Comparison of ENCODE assay signal across 8 cellular contexts in the genomic region with DNA sequence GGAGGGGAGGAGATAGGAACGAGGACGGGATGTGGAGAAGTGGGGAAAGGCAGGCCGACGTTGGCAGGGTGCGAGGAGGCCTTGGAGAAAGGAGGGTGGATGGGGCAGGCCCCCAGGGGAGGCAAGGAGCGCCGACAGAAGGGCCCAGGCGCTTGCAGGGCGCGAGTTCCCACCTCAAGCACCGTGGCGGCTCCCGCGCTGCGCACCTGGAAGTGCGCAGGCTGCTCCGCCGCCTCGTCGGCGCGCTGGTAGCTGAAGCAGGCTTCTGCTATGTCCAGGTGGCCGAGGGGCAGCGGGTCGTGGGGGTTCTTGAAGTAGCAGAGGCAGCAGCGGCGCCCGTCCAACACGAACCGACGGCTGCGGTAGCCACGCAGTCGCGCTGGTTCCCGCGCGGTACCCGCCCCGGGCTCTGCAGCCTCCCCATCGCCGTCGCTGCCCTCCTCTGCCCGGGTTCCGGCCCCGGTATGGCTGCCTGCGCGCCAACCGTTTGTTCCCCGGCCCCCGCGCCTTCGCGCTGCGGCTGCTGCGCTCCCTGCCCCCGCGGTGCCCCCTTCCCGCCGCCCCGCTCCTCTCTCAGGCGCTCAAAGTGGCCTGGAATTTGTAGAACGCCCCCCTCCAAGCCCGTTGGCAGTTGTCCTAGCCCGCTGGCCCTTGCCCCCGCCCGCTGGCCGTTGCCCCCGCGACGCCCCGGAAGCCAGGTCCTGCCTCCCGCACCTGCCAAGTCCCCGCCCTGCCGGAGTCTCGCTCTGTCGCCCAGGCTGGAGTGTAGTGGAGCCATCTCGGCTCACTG. TPM values are rescaled to one million over a fixed set of nuclear protein-coding genes. Genes with fewer than 3 reads are reported as not detected.
DNase-seq lines count a peak whose midpoint lies in the region; ATAC-seq and TF ChIP-seq lines count a peak whose summit lies in the region.

No MANE protein-coding gene starts in this region.

- H2AK5ac ChIP-seq in mesendoderm (ENCODE audit: low read length), result no peak overlapping the region

- no peaks in the 10 kb centered on the region for H3K9me3 ChIP-seq in A673 (ENCODE audit: low read depth, low read length, poor library complexity, severe bottlenecking)

- no TSS peak for BruUV-seq in A673 (replicated peaks; lab: Mats Ljungman, UMichigan)

- POLR2A ChIA-PET in A673 (lab: Charles Lee; ENCODE audit: low non-redundant PET), result no interaction called here

- H2BK5ac ChIP-seq in mesendoderm (ENCODE audit: low read length), result no peak overlapping the region

- H3K4me3 ChIP-seq in A673 (ENCODE audit: low read depth, low read length, poor library complexity, severe bottlenecking) (peak overlapping the region; percentile 86), mesendoderm (ENCODE audit: low read length) (peak overlapping the region; percentile 57)

- intact Hi-C loops in A673 (cut with micrococcal nuclease; ENCODE audit: unreplicated experiment), result loop anchor here (5.0 to 10.0 kb wide), 2 partner anchors 72 to 145 kb away; no protein-coding TSS in a partner anchor
- intact Hi-C loops in activated CD4-positive, alpha-beta T cell treated with anti-CD3 and anti-CD28 coated beads, Interleukin-2, amount 10 ng/mL, durations not matched to agents 24 days and 14 days (cut with micrococcal nuclease), result loop anchor here (1.0 to 10.0 kb wide), 6 partner anchors 14 to 1555 kb away; partner anchors contain the start of genes APAF1, BLTP3B, DEPDC4 and IKBIP

- peak; percentile 16 for TF ChIP-seq POLR2A in GM18526 (IDR thresholded peaks at IDR 0.05; ENCODE audit: extremely low read depth, insufficient read length)

- no peaks in the 10 kb centered on the region for H3K9me3 Mint-ChIP-seq in activated CD4-positive, alpha-beta T cell treated with anti-CD3 and anti-CD28 coated beads, Interleukin-2, amount 10 ng/mL, durations not matched to agents 24 days and 14 days

- no peak overlapping the region for H4K5ac ChIP-seq in mesendoderm (ENCODE audit: low read length)

- CTCF ChIA-PET in A673 (lab: Charles Lee), result no interaction called here

- peak; percentile 84 for ATAC-seq in HG03045 (IDR thresholded peaks at IDR 0.05; ENCODE audit: unreplicated experiment)

- H3K9ac ChIP-seq in mesendoderm (ENCODE audit: low read length), result peak overlapping the region; percentile 79

- no peaks in the 10 kb centered on the region for H3K36me3 ChIP-seq in A673 (ENCODE audit: insufficient read depth, low read length, poor library complexity, severe bottlenecking)
- H3K36me3 ChIP-seq in mesendoderm (ENCODE audit: control insufficient read depth, insufficient read depth, low read length), result no peaks in the 10 kb centered on the region

- DNase-seq in A673 (ENCODE audit: low spot score), result peak; percentile 12
- peak; percentile 16 for DNase-seq in NCI-H2107 (lab: John Stamatoyannopoulos, UW)
- peak; percentile 95 for DNase-seq in activated CD4-positive, alpha-beta T cell treated with anti-CD3 and anti-CD28 coated beads, Interleukin-2, amount 10 ng/mL, durations not matched to agents 24 days and 14 days
- peak; percentile 89 for DNase-seq in ecto neural progenitor cell (ENCODE audit: low spot score)
- DNase-seq in mesendoderm, result peak; percentile 79
- peak; percentile 48 to 51 for DNase-seq in stimulated activated CD8-positive, alpha-beta memory T cell treated with anti-CD3 and anti-CD28 coated beads, Interleukin-15, amount 100 ng/mL, for 4 hours (ENCODE audit: low read depth in 2 of 2)

- peak overlapping the region; percentile 45 for H3K23ac ChIP-seq in mesendoderm (ENCODE audit: low read length)

- H2BK120ac ChIP-seq in mesendoderm (ENCODE audit: low read depth, low read length), result no peak overlapping the region

- H3K79me2 ChIP-seq in mesendoderm (ENCODE audit: control insufficient read depth, insufficient read depth, low read length), result peaks cover 5% of the 10 kb centered on the region

- no peak overlapping the region for H4K8ac ChIP-seq in mesendoderm (ENCODE audit: low read depth, low read length)

- H3K4me1 Mint-ChIP-seq in activated CD4-positive, alpha-beta T cell treated with anti-CD3 and anti-CD28 coated beads, Interleukin-2, amount 10 ng/mL, durations not matched to agents 24 days and 14 days, result peaks cover 26% of the 10 kb centered on the region

- no peak overlapping the region for H3K27ac ChIP-seq in A673 (ENCODE audit: low read depth, low read length, poor library complexity, severe bottlenecking)
- no peak overlapping the region for H3K27ac ChIP-seq in mesendoderm (ENCODE audit: low read depth, low read length)

- H3K79me1 ChIP-seq in mesendoderm (ENCODE audit: low read length), result no peaks in the 10 kb centered on the region

- no peak overlapping the region for H2BK15ac ChIP-seq in mesendoderm (replicated peaks; ENCODE audit: low read depth)

- no peaks in the 10 kb centered on the region for H3K27me3 Mint-ChIP-seq in activated CD4-positive, alpha-beta T cell treated with anti-CD3 and anti-CD28 coated beads, Interleukin-2, amount 10 ng/mL, durations not matched to agents 24 days and 14 days

- WGBS in mesendoderm (ENCODE audit: extremely low coverage, insufficient coverage, low lambda C conversion rate), result no CpG with 5 or more reads among the region's 78 CpGs

- H3K18ac ChIP-seq in mesendoderm (ENCODE audit: low read length), result peak overlapping the region; percentile 61

- no peak for TF ChIP-seq CTCF in A673 (conservative IDR thresholded peaks at IDR 0.05; ENCODE audit: low read depth, low read length)

- H3K36me3 Mint-ChIP-seq in activated CD4-positive, alpha-beta T cell treated with anti-CD3 and anti-CD28 coated beads, Interleukin-2, amount 10 ng/mL, durations not matched to agents 24 days and 14 days (ENCODE audit: low read depth), result peaks cover 19% of the 10 kb centered on the region

- peaks cover 3% of the 10 kb centered on the region for H3K4me1 ChIP-seq in A673 (ENCODE audit: insufficient read depth, low read length, poor library complexity, severe bottlenecking)
- no peaks in the 10 kb centered on the region for H3K4me1 ChIP-seq in mesendoderm (ENCODE audit: control insufficient read depth, low read depth, low read length)

- H3K4me2 ChIP-seq in mesendoderm (ENCODE audit: low read length), result peak overlapping the region; percentile 39

- H3K4ac ChIP-seq in mesendoderm (ENCODE audit: low read depth, low read length), result no peak overlapping the region

- H3K4me3 Mint-ChIP-seq in activated CD4-positive, alpha-beta T cell treated with anti-CD3 and anti-CD28 coated beads, Interleukin-2, amount 10 ng/mL, durations not matched to agents 24 days and 14 days, result peak overlapping the region; percentile 97

- peak overlapping the region; percentile 100 for H3K27ac Mint-ChIP-seq in activated CD4-positive, alpha-beta T cell treated with anti-CD3 and anti-CD28 coated beads, Interleukin-2, amount 10 ng/mL, durations not matched to agents 24 days and 14 days

- peak overlapping the region; percentile 89 for H3K56ac ChIP-seq in mesendoderm (ENCODE audit: low read length)

- H3K27me3 ChIP-seq in A673 (replicated peaks; ENCODE audit: insufficient read depth, low read depth, low read length, poor library complexity) (no peaks in the 10 kb centered on the region), mesendoderm (ENCODE audit: insufficient read depth, low read length, poor library complexity) (no peaks in the 10 kb centered on the region)

RNA-seq across cellular contexts. Expression of gene ACTR6, which starts 1.1 kb away (rescaled TPM):
- 36.0 and 39.7 TPM in 2 replicates for total RNA-seq in A673 (2021)
- total RNA-seq in activated CD4-positive, alpha-beta T cell treated with anti-CD3 and anti-CD28 coated beads, Interleukin-2, amount 10 ng/mL, durations not matched to agents 24 days and 14 days, result 33.7 and 37.4 TPM in 2 replicates
- 20.5 TPM for polyA plus RNA-seq in mesendoderm (2013, experiment 1 of 2)
- polyA plus RNA-seq in mesendoderm (2013, experiment 2 of 2), result 19.9 TPM

RNA-seq across cellular contexts. Expression of gene BLTP3B, which starts 56.9 kb away (rescaled TPM):
- total RNA-seq in A673 (2021), result 31.6 and 31.8 TPM in 2 replicates
- total RNA-seq in activated CD4-positive, alpha-beta T cell treated with anti-CD3 and anti-CD28 coated beads, Interleukin-2, amount 10 ng/mL, durations not matched to agents 24 days and 14 days, result 57.6 and 63.6 TPM in 2 replicates
- 15.7 TPM for polyA plus RNA-seq in mesendoderm (2013, experiment 1 of 2)
- polyA plus RNA-seq in mesendoderm (2013, experiment 2 of 2), result 16.0 TPM

Comparison
In these comparisons a context has a peak if more than half of its experiments do, and no peak if none do; other contexts are left out.
1. DNase-seq: peak in every context shown above with its lines; median percentile 95 in activated CD4-positive, alpha-beta T cell treated with anti-CD3 and anti-CD28 coated beads, Interleukin-2, amount 10 ng/mL, durations not matched to agents 24 days and 14 days; 89 in ecto neural progenitor cell; 79 in mesendoderm; 50 in stimulated activated CD8-positive, alpha-beta memory T cell treated with anti-CD3 and anti-CD28 coated beads, Interleukin-15, amount 100 ng/mL, for 4 hours; 16 in NCI-H2107; 12 in A673.